Comparison of ENCODE assay signal across 13 cellular contexts in the genomic region with DNA sequence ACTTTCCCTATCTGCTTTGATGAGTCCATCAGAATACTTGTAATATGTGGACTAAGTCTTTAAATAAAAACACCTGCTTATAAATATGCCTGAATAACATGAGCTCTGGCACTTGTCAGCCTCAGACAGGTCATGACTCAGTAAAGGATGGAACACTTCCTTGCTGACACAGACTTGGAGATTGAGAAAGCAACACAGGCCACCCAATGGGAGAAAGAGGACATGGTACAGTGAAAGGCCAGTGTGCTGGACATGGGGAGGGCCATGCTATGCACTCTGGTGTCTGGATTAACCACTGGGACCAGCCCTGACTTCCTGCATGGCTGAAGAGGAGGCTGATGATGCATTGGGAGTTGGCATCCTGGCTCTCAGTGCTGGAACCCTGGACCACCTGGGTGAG.
DNase-seq lines count a peak whose midpoint lies in the region; ATAC-seq and TF ChIP-seq lines count a peak whose summit lies in the region.
"Had no signal": no experiment of that assay in that cellular context is flagged by ENCODE, and none has a peak within 500 bp of the region (broad histone marks: within the 10 kb centered on the region; RNA-seq: fewer than 3 reads in every experiment).

No MANE protein-coding gene starts in this region.

- intact Hi-C loops in psoas muscle (cut with DNase I) = no loop called here
- intact Hi-C loops in body of pancreas (cut with DNase I) = no loop called here

- H3K27ac ChIP-seq in RWPE2 (ENCODE audit: poor library complexity, severe bottlenecking) (peak overlapping the region; percentile 61), psoas muscle (peak overlapping the region; percentile 49), body of pancreas (no peak overlapping the region)
- H3K27ac ChIP-seq: thyroid gland had no signal

- H3K4me1 ChIP-seq in RWPE2 (ENCODE audit: insufficient read depth, poor library complexity, severe bottlenecking) (no peaks in the 10 kb centered on the region), psoas muscle (peaks cover 3% of the 10 kb centered on the region), body of pancreas (no peaks in the 10 kb centered on the region)
- H3K4me1 ChIP-seq: thyroid gland had no signal

- H3K27me3 ChIP-seq in RWPE2 (ENCODE audit: insufficient read depth, poor library complexity, severe bottlenecking) = no peaks in the 10 kb centered on the region
- no peaks in the 10 kb centered on the region for H3K27me3 ChIP-seq in psoas muscle (ENCODE audit: insufficient read depth in 3 of 3, low read length in 2 of 3)
- no peaks in the 10 kb centered on the region for H3K27me3 ChIP-seq in body of pancreas
- H3K27me3 ChIP-seq: thyroid gland had no signal

- H3K9me3 ChIP-seq in RWPE2 (ENCODE audit: severe bottlenecking) (no peaks in the 10 kb centered on the region), psoas muscle (no peaks in the 10 kb centered on the region), body of pancreas (no peaks in the 10 kb centered on the region)
- H3K9me3 ChIP-seq: thyroid gland had no signal

- H3K36me3 ChIP-seq in RWPE2 (ENCODE audit: low read depth) (no peaks in the 10 kb centered on the region), psoas muscle (ENCODE audit: insufficient read depth in 1 of 2, low read depth in 1 of 2) (no peaks in the 10 kb centered on the region), body of pancreas (replicated peaks in 1 of 2; ENCODE audit: insufficient read depth in 1 of 2, low read depth in 2 of 2) (no peaks in the 10 kb centered on the region)
- H3K36me3 ChIP-seq: thyroid gland had no signal

- DNase-seq in ELR (ENCODE audit: low read depth) = peak; percentile 85
- DNase-seq in RWPE2 (ENCODE audit: low spot score) = no peak
- peak; percentile 75 for DNase-seq in fibroblast of peridontal ligament (ENCODE audit: extremely low read depth)
- DNase-seq in psoas muscle = no peak
- no peak for DNase-seq in MV-4-11 (lab: John Stamatoyannopoulos, UW)
- DNase-seq in SHP77 (lab: John Stamatoyannopoulos, UW) = no peak
- DNase-seq in body of pancreas = no peak
- DNase-seq: DMS53, hippocampal formation, OCI-M1, thyroid gland had no signal

- no peak for TF ChIP-seq CTCF in RWPE2 (IDR thresholded peaks at IDR 0.05; ENCODE audit: poor library complexity, severe bottlenecking)
- no peak for TF ChIP-seq CTCF in psoas muscle (IDR thresholded peaks at IDR 0.05)
- TF ChIP-seq CTCF in body of pancreas (IDR thresholded peaks at IDR 0.05) = no peak

- ATAC-seq in RWPE2 (ENCODE audit: low read depth) (peak; percentile 58), psoas muscle (peak; percentile 68 to 92 (median 91)), HG02840 (IDR thresholded peaks at IDR 0.05; ENCODE audit: low FRiP score, unreplicated experiment) (no peak), body of pancreas (no peak)
- ATAC-seq: sciatic nerve had no signal

- TF ChIP-seq POLR2A in body of pancreas (IDR thresholded peaks at IDR 0.05) = no peak

- no peak overlapping the region for H3K4me3 ChIP-seq in RWPE2 (ENCODE audit: severe bottlenecking)
- no peak overlapping the region for H3K4me3 ChIP-seq in psoas muscle
- H3K4me3 ChIP-seq in body of pancreas = no peak overlapping the region
- H3K4me3 ChIP-seq: thyroid gland had no signal

Comparison
In these comparisons a context has a peak if more than half of its experiments do, and no peak if none do; other contexts are left out.
1. DNase-seq: peak in ELR (single experiment) and fibroblast of peridontal ligament (single experiment); none in RWPE2 (single experiment), psoas muscle (0 of 2), MV-4-11 (single experiment), SHP77 (0 of 2) and body of pancreas (0 of 4).
2. ATAC-seq: peak in RWPE2 (single experiment) and psoas muscle (4 of 4); none in HG02840 (single experiment) and body of pancreas (single experiment).
3. H3K27ac ChIP-seq: peak in RWPE2 (single experiment) and psoas muscle (single experiment); none in body of pancreas (0 of 4).